16 cellular contexts compared by ENCODE assay signal in the genomic region with DNA sequence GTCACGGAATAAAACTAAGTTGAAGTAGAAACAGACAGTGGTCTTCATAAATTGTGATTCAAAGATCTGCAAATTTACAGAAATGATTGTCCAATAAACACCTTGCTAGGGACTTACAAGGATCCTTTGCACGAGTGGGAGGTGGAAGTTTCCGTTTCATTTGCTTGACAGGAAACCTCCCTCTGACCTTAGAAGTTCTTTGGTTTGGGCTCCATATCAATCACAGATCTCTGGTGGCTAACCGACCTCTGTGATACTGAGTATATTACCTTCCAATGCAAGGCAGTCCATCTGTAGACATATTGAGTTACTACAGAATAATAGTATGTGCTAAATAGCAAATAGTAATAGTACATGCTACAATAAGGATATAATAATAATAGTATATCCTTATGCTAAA.
A peak's percentile ranks its signal among the peaks of the same experiment; 100 is the strongest.
DNase-seq lines count a peak whose midpoint lies in the region; ATAC-seq and TF ChIP-seq lines count a peak whose summit lies in the region.
"Had no signal": no experiment of that assay in that cellular context is flagged by ENCODE, and none has a peak within 500 bp of the region (broad histone marks: within the 10 kb centered on the region; RNA-seq: fewer than 3 reads in every experiment).

No MANE protein-coding gene starts in this region.

- H3K27me3 ChIP-seq in MM.1S (replicated peaks; ENCODE audit: insufficient read depth, low read length): 0 out of 2 replicates have a peak, but pooled peaks cover 3% of the 10 kb centered on the region
- H3K27me3 ChIP-seq: stomach had no signal

- H3K9ac ChIP-seq in MM.1S (ENCODE audit: low read length): no peak overlapping the region
- H3K9ac ChIP-seq: KMS-11, parathyroid adenoma had no signal

- H3K79me2 ChIP-seq in MM.1S (ENCODE audit: low read length): no peaks in the 10 kb centered on the region
- H3K79me2 ChIP-seq: parathyroid adenoma had no signal

- H3K4me2 ChIP-seq in MM.1S (ENCODE audit: low read depth, low read length): no peak overlapping the region
- H3K4me2 ChIP-seq: KMS-11, PC-9 had no signal

- DNase-seq in activated CD4-positive, CD25-positive, alpha-beta regulatory T cell treated with anti-CD3 and anti-CD28 coated beads, Interleukin-2, amount 50 U/mL, for 72 hours: no peak
- DNase-seq in OCI-M1 (lab: John Stamatoyannopoulos, UW): peak; percentile 28
- DNase-seq in activated naive CD4-positive, alpha-beta T cell treated with anti-CD3 and anti-CD28 coated beads, Interleukin-2, amount 10 ng/mL, durations not matched to agents 7 days and 5 days: peak; percentile 40
- peak in 2 of 3 experiments; percentile 26 to 43 for DNase-seq in stimulated activated CD4-positive, alpha-beta T cell treated with anti-CD3 and anti-CD28 coated beads, TNF-alpha, amount 100 ng/mL, for 24 hours (ENCODE audit: low read depth in 3 of 3)
- DNase-seq in MM.1S: no peak
- DNase-seq in substantia nigra (lab: John Stamatoyannopoulos, UW): no peak
- DNase-seq: glutamatergic neuron, PC-9, stomach had no signal

- CTCF ChIA-PET in activated naive CD4-positive, alpha-beta T cell treated with anti-CD3 and anti-CD28 coated beads, Interleukin-2, amount 10 ng/mL, durations not matched to agents 7 days and 5 days (lab: Charles Lee): no interaction called here

- peaks cover 4% of the 10 kb centered on the region for H3K36me3 Mint-ChIP-seq in activated naive CD4-positive, alpha-beta T cell treated with anti-CD3 and anti-CD28 coated beads, Interleukin-2, amount 10 ng/mL, durations not matched to agents 7 days and 5 days

- no peaks in the 10 kb centered on the region for H3F3A ChIP-seq in MM.1S (ENCODE audit: insufficient read depth, low read length)

- ATAC-seq in activated CD4-positive, CD25-positive, alpha-beta regulatory T cell treated with anti-CD3 and anti-CD28 coated beads, Interleukin-2, amount 50 U/mL, for 24 hours: peak; percentile 70 to 77
- no peak for ATAC-seq in GM21528 (IDR thresholded peaks at IDR 0.05; ENCODE audit: low FRiP score, unreplicated experiment)
- ATAC-seq: SK-N-SH treated with all-trans-retinoic acid at 6 μM for 48 hours had no signal

- H3K9me3 ChIP-seq in MM.1S (replicated peaks; ENCODE audit: insufficient read depth, low read length): no peaks in the 10 kb centered on the region
- H3K9me3 ChIP-seq: stomach had no signal

- no peaks in the 10 kb centered on the region for H3K36me3 ChIP-seq in MM.1S (replicated peaks; ENCODE audit: insufficient read depth, low read length)
- H3K36me3 ChIP-seq: stomach had no signal

- no peaks in the 10 kb centered on the region for H3K27me3 Mint-ChIP-seq in activated naive CD4-positive, alpha-beta T cell treated with anti-CD3 and anti-CD28 coated beads, Interleukin-2, amount 10 ng/mL, durations not matched to agents 7 days and 5 days

- H3K4me1 ChIP-seq in MM.1S (ENCODE audit: low read length): no peaks in the 10 kb centered on the region
- H3K4me1 ChIP-seq: parathyroid adenoma, stomach had no signal

- no peak overlapping the region for H3K4me3 ChIP-seq in MM.1S (ENCODE audit: low read length)
- H3K4me3 ChIP-seq: PC-9, stomach had no signal

- H2AFZ ChIP-seq in MM.1S (ENCODE audit: low read length): no peak overlapping the region
- H2AFZ ChIP-seq: parathyroid adenoma, PC-9 had no signal

- H3K9me2 ChIP-seq in MM.1S (replicated peaks; ENCODE audit: insufficient read depth, low read length): no peaks in the 10 kb centered on the region

- no peak for TF ChIP-seq CTCF in MM.1S (IDR thresholded peaks at IDR 0.05; ENCODE audit: low read length)

- H3K27ac Mint-ChIP-seq in activated naive CD4-positive, alpha-beta T cell treated with anti-CD3 and anti-CD28 coated beads, Interleukin-2, amount 10 ng/mL, durations not matched to agents 7 days and 5 days: no peak overlapping the region

- peaks cover 17% of the 10 kb centered on the region for H3K4me1 Mint-ChIP-seq in activated naive CD4-positive, alpha-beta T cell treated with anti-CD3 and anti-CD28 coated beads, Interleukin-2, amount 10 ng/mL, durations not matched to agents 7 days and 5 days

- no peaks in the 10 kb centered on the region for H4K20me1 ChIP-seq in MM.1S (ENCODE audit: insufficient read depth, low read length)

- peaks cover 11% of the 10 kb centered on the region for H3K9me3 Mint-ChIP-seq in activated naive CD4-positive, alpha-beta T cell treated with anti-CD3 and anti-CD28 coated beads, Interleukin-2, amount 10 ng/mL, durations not matched to agents 7 days and 5 days

- H3K27ac ChIP-seq in MM.1S (ENCODE audit: low read length) (no peak overlapping the region), substantia nigra (ENCODE audit: low read depth, low read length, poor library complexity, severe bottlenecking) (no peak overlapping the region)
- H3K27ac ChIP-seq: 22Rv1, KMS-11, parathyroid adenoma, PC-9, stomach, VCaP had no signal

- H3K4me3 Mint-ChIP-seq in activated naive CD4-positive, alpha-beta T cell treated with anti-CD3 and anti-CD28 coated beads, Interleukin-2, amount 10 ng/mL, durations not matched to agents 7 days and 5 days: no peak overlapping the region

Comparison
In these comparisons a context has a peak if more than half of its experiments do, and no peak if none do; other contexts are left out.
1. DNase-seq: peak in OCI-M1 (single experiment), activated naive CD4-positive, alpha-beta T cell treated with anti-CD3 and anti-CD28 coated beads, Interleukin-2, amount 10 ng/mL, durations not matched to agents 7 days and 5 days (single experiment) and stimulated activated CD4-positive, alpha-beta T cell treated with anti-CD3 and anti-CD28 coated beads, TNF-alpha, amount 100 ng/mL, for 24 hours (2 of 3); none in activated CD4-positive, CD25-positive, alpha-beta regulatory T cell treated with anti-CD3 and anti-CD28 coated beads, Interleukin-2, amount 50 U/mL, for 72 hours (single experiment), MM.1S (single experiment) and substantia nigra (0 of 49).